In the genomic region with DNA sequence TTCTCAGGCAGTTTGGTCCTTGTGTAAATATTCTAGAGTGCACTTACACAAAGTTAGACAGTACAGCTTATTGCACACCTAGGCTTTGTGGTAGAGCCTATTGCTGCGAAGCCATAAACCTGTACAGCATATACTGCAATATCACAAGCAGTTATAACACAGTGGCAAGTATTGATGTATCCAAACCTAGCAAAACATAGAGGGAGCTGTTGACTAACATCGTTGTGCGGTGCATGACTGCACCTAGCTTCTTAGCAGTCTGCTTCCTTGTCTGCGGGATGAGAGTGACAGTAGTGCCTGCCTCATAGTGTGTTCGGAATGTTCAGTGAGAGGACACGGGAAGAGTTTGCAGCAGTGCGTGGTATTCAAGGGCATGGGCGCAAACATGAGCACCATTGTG, we compare ENCODE assay signal across 12 cellular contexts.
DNase-seq lines count a peak whose midpoint lies in the region; ATAC-seq and TF ChIP-seq lines count a peak whose summit lies in the region.
"Had no signal": no experiment of that assay in that cellular context is flagged by ENCODE, and none has a peak within 500 bp of the region (broad histone marks: within the 10 kb centered on the region; RNA-seq: fewer than 3 reads in every experiment).

No MANE protein-coding gene starts in this region.

- no peak for DNase-seq in CD8-positive, alpha-beta T cell
- DNase-seq in NT2/D1 (ENCODE audit: low read depth, low spot score) (no peak), esophagus muscularis mucosa (ENCODE audit: extremely low spot score) (no peak), psoas muscle (no peak), ascending aorta (ENCODE audit: low spot score in 2 of 2) (no peak), NCI-H1092 treated with DMSO at 0.1 percent for 48 hours (lab: John Stamatoyannopoulos, UW) (no peak), iPS-NIHi7 (ENCODE audit: extremely low spot score) (no peak)
- DNase-seq: activated T-cell treated with anti-CD3 and anti-CD28 coated beads, Interleukin-2, amount 50 U/mL, for 4 hours; gastrocnemius medialis; NCI-H345 had no signal

- H3K27ac ChIP-seq in CD8-positive, alpha-beta T cell (ENCODE audit: low read depth, low read length): no peak overlapping the region
- H3K27ac ChIP-seq in esophagus muscularis mucosa (replicated peaks in 1 of 4): peak overlapping the region; percentile 30 to 55 (median 42)
- H3K27ac ChIP-seq in psoas muscle: peak overlapping the region; percentile 58
- H3K27ac ChIP-seq in ascending aorta: peak overlapping the region in 1 of 2 donors; percentile 40

- no peaks in the 10 kb centered on the region for H3K36me3 ChIP-seq in CD8-positive, alpha-beta T cell (ENCODE audit: insufficient read depth, low read length)
- peaks cover 2% of the 10 kb centered on the region for H3K36me3 ChIP-seq in NT2/D1 (ENCODE audit: insufficient read depth, insufficient read length, low read length)
- no peaks in the 10 kb centered on the region for H3K36me3 ChIP-seq in esophagus muscularis mucosa
- no peaks in the 10 kb centered on the region for H3K36me3 ChIP-seq in psoas muscle (ENCODE audit: insufficient read depth in 1 of 2, low read depth in 1 of 2)
- H3K36me3 ChIP-seq in ascending aorta: no peaks in the 10 kb centered on the region
- H3K36me3 ChIP-seq: gastrocnemius medialis had no signal

- no peaks in the 10 kb centered on the region for H3K9me3 Mint-ChIP-seq in CD8-positive, alpha-beta T cell
- H3K9me3 Mint-ChIP-seq: activated T-cell treated with anti-CD3 and anti-CD28 coated beads, Interleukin-2, amount 50 U/mL, for 4 hours had no signal

- intact Hi-C loops in CD8-positive, alpha-beta T cell (cut with DNase I, micrococcal nuclease): loop anchor here (5.0 to 10.0 kb wide), 2 partner anchors 79 to 524 kb away; a partner anchor contains a TSS
- intact Hi-C loops in esophagus muscularis mucosa (cut with DNase I): no loop called here
- intact Hi-C loops in psoas muscle (cut with DNase I): loop anchor here in 1 of 2 donors (10.0 kb wide), 1 partner anchor 116 kb away; no protein-coding TSS in a partner anchor
- intact Hi-C loops in ascending aorta (cut with DNase I): no loop called here

- TF ChIP-seq POLR2A in esophagus muscularis mucosa (IDR thresholded peaks at IDR 0.05; ENCODE audit: low read depth): no peak

- no peaks in the 10 kb centered on the region for H3K36me3 Mint-ChIP-seq in CD8-positive, alpha-beta T cell

- H3K4me3 Mint-ChIP-seq in CD8-positive, alpha-beta T cell: no peak overlapping the region
- H3K4me3 Mint-ChIP-seq: activated T-cell treated with anti-CD3 and anti-CD28 coated beads, Interleukin-2, amount 50 U/mL, for 4 hours had no signal

- ATAC-seq in CD8-positive, alpha-beta T cell: no peak
- ATAC-seq in psoas muscle (peak; percentile 19 to 43 (median 26)), HG03045 (IDR thresholded peaks at IDR 0.05; ENCODE audit: unreplicated experiment) (no peak)
- ATAC-seq: activated T-cell treated with anti-CD3 and anti-CD28 coated beads, Interleukin-2, amount 50 U/mL, for 4 hours had no signal

- POLR2A ChIA-PET in CD8-positive, alpha-beta T cell (lab: Charles Lee): interaction anchor here (1.4 kb wide), 1 partner anchor 11 kb away, joined by 3 read pairs; no protein-coding TSS in a partner anchor

- TF ChIP-seq CTCF in CD8-positive, alpha-beta T cell (IDR thresholded peaks at IDR 0.05): no peak
- TF ChIP-seq CTCF in esophagus muscularis mucosa (IDR thresholded peaks at IDR 0.05) (no peak), psoas muscle (IDR thresholded peaks at IDR 0.05) (no peak), ascending aorta (IDR thresholded peaks at IDR 0.05) (no peak)

- peak overlapping the region; percentile 13 for H3K9ac ChIP-seq in NT2/D1 (ENCODE audit: insufficient read length, low read depth)

- peaks cover 72% of the 10 kb centered on the region for H3K4me1 ChIP-seq in CD8-positive, alpha-beta T cell (ENCODE audit: insufficient read depth, low read length)
- H3K4me1 ChIP-seq in NT2/D1 (ENCODE audit: insufficient read depth, insufficient read length) (peaks cover 7% of the 10 kb centered on the region), esophagus muscularis mucosa (peaks cover 54 to 77% (median 68%) of the 10 kb centered on the region in 4 donors), psoas muscle (peaks cover 86% of the 10 kb centered on the region), ascending aorta (peaks cover 9 to 33% of the 10 kb centered on the region in 2 donors)

- no peaks in the 10 kb centered on the region for H3K9me3 ChIP-seq in CD8-positive, alpha-beta T cell (ENCODE audit: low read length)
- H3K9me3 ChIP-seq in NT2/D1 (ENCODE audit: insufficient read depth, low read length) (no peaks in the 10 kb centered on the region), esophagus muscularis mucosa (no peaks in the 10 kb centered on the region), psoas muscle (no peaks in the 10 kb centered on the region), ascending aorta (no peaks in the 10 kb centered on the region)
- H3K9me3 ChIP-seq: gastrocnemius medialis had no signal

- TF ChIP-seq EP300 in esophagus muscularis mucosa (IDR thresholded peaks at IDR 0.05): no peak

- peaks cover 89% of the 10 kb centered on the region for H3K4me1 Mint-ChIP-seq in CD8-positive, alpha-beta T cell (ENCODE audit: low read depth)

- H3K27me3 ChIP-seq in CD8-positive, alpha-beta T cell (ENCODE audit: insufficient read depth, low read length): no peaks in the 10 kb centered on the region
- H3K27me3 ChIP-seq in NT2/D1 (ENCODE audit: insufficient read depth, insufficient read length): no peaks in the 10 kb centered on the region
- H3K27me3 ChIP-seq in esophagus muscularis mucosa: no peaks in the 10 kb centered on the region
- H3K27me3 ChIP-seq in psoas muscle (ENCODE audit: insufficient read depth in 3 of 3, low read length in 2 of 3): no peaks in the 10 kb centered on the region
- no peaks in the 10 kb centered on the region for H3K27me3 ChIP-seq in ascending aorta
- H3K27me3 ChIP-seq: gastrocnemius medialis had no signal

- no peaks in the 10 kb centered on the region for H3K27me3 Mint-ChIP-seq in CD8-positive, alpha-beta T cell (ENCODE audit: low read depth)

- CTCF ChIA-PET in CD8-positive, alpha-beta T cell (lab: Charles Lee): interaction anchor here (0.7 to 1.4 kb wide), 5 partner anchors 27 to 148 kb away, joined by 3 to 4 read pairs (median 3); no protein-coding TSS in a partner anchor

- 72% methylated on average over 8 of the region's 8 CpGs for WGBS in esophagus muscularis mucosa
- 63 to 75% (median 64%) methylated on average over 8 of the region's 8 CpGs for WGBS in psoas muscle, 3 donors

- peak overlapping the region; percentile 94 for H3K27ac Mint-ChIP-seq in CD8-positive, alpha-beta T cell

- no peak overlapping the region for H3K4me3 ChIP-seq in CD8-positive, alpha-beta T cell (ENCODE audit: low read depth, low read length)
- H3K4me3 ChIP-seq in NT2/D1 (ENCODE audit: insufficient read length, low read depth) (no peak overlapping the region), esophagus muscularis mucosa (no peak overlapping the region), psoas muscle (no peak overlapping the region), ascending aorta (no peak overlapping the region)
- H3K4me3 ChIP-seq: gastrocnemius medialis, lung had no signal

Comparison
In these comparisons a context has a peak if more than half of its experiments do, and no peak if none do; other contexts are left out.
1. ATAC-seq: peak in psoas muscle (4 of 4); none in CD8-positive, alpha-beta T cell (single experiment) and HG03045 (single experiment).
2. intact Hi-C loops: an anchor here in CD8-positive, alpha-beta T cell (5.0 to 10.0 kb wide); none called in esophagus muscularis mucosa and ascending aorta.